In genomic region chr14:64724578-64724930, GRCh38 we compare ENCODE assay signal across 12 cellular contexts. TPM values are rescaled to one million over a fixed set of nuclear protein-coding genes. Genes with fewer than 3 reads are reported as not detected.
DNase-seq lines count a peak whose midpoint lies in the region; ATAC-seq and TF ChIP-seq lines count a peak whose summit lies in the region.
"Had no signal": no experiment of that assay in that cellular context is flagged by ENCODE, and none has a peak within 500 bp of the region (broad histone marks: within the 10 kb centered on the region; RNA-seq: fewer than 3 reads in every experiment).

No MANE protein-coding gene starts in this region.

- no peak overlapping the region for H3K4me3 ChIP-seq in lower lobe of right lung
- H3K4me3 ChIP-seq in suprapubic skin, result no peak overlapping the region
- H3K4me3 ChIP-seq: adrenal gland had no signal

- DNase-seq in activated T-cell treated with anti-CD3 and anti-CD28 coated beads, Interleukin-2, amount 50 U/mL, for 72 hours, result no peak
- no peak for DNase-seq in activated T-cell treated with anti-CD3 and anti-CD28 coated beads, Interleukin-2, amount 50 U/mL, for 1 hour
- DNase-seq in lower lobe of right lung (no peak), suprapubic skin (ENCODE audit: low spot score in 2 of 2) (no peak), iPS-NIHi7 (ENCODE audit: extremely low spot score) (no peak)
- no peak for DNase-seq in NK-92 treated with Interleukin-12 subunit alpha and Interleukin-12 subunit beta, amount 100 ng/mL, for 24 hours (lab: John Stamatoyannopoulos, UW)
- DNase-seq: adrenal gland, H7, Karpas-422, SIG-M5 had no signal

- no peaks in the 10 kb centered on the region for H3K36me3 Mint-ChIP-seq in activated T-cell treated with anti-CD3 and anti-CD28 coated beads, Interleukin-2, amount 50 U/mL, for 72 hours (ENCODE audit: insufficient read depth in 2 of 2)
- H3K36me3 Mint-ChIP-seq in activated T-helper 17 cell treated with anti-CD3 and anti-CD28 coated beads, Interleukin-2, amount 50 U/mL, for 72 hours (ENCODE audit: low read depth), result no peaks in the 10 kb centered on the region

- H3K4me1 ChIP-seq in lower lobe of right lung (peaks cover 47% of the 10 kb centered on the region), suprapubic skin (peaks cover 77% of the 10 kb centered on the region)
- H3K4me1 ChIP-seq: adrenal gland had no signal

- H3K36me3 ChIP-seq in lower lobe of right lung, result peaks cover 21% of the 10 kb centered on the region
- peaks cover 24% of the 10 kb centered on the region for H3K36me3 ChIP-seq in suprapubic skin

- TF ChIP-seq EP300 in suprapubic skin (IDR thresholded peaks at IDR 0.05), result no peak

- peak overlapping the region in 1 of 2 donors; percentile 16 for H3K4me3 Mint-ChIP-seq in activated T-cell treated with anti-CD3 and anti-CD28 coated beads, Interleukin-2, amount 50 U/mL, for 72 hours
- peak overlapping the region; percentile 36 for H3K4me3 Mint-ChIP-seq in activated T-helper 17 cell treated with anti-CD3 and anti-CD28 coated beads, Interleukin-2, amount 50 U/mL, for 72 hours

- peak overlapping the region; percentile 49 for H3K27ac Mint-ChIP-seq in activated T-cell treated with anti-CD3 and anti-CD28 coated beads, Interleukin-2, amount 50 U/mL, for 72 hours
- H3K27ac Mint-ChIP-seq in activated T-helper 17 cell treated with anti-CD3 and anti-CD28 coated beads, Interleukin-2, amount 50 U/mL, for 72 hours, result peak overlapping the region; percentile 25

- no peak for TF ChIP-seq POLR2A in suprapubic skin (IDR thresholded peaks at IDR 0.05)

- no peak for ATAC-seq in activated T-cell treated with anti-CD3 and anti-CD28 coated beads, Interleukin-2, amount 50 U/mL, for 72 hours (replicated peaks in 1 of 2)
- ATAC-seq in activated T-helper 17 cell treated with anti-CD3 and anti-CD28 coated beads, Interleukin-2, amount 50 U/mL, for 72 hours (replicated peaks), result no peak
- no peak for ATAC-seq in lower lobe of right lung
- ATAC-seq in HG03342 (IDR thresholded peaks at IDR 0.05; ENCODE audit: unreplicated experiment), result no peak

- H3K27me3 ChIP-seq in lower lobe of right lung (ENCODE audit: low read depth), result no peaks in the 10 kb centered on the region
- no peaks in the 10 kb centered on the region for H3K27me3 ChIP-seq in suprapubic skin
- H3K27me3 ChIP-seq: adrenal gland had no signal

- H3K4me1 Mint-ChIP-seq in activated T-cell treated with anti-CD3 and anti-CD28 coated beads, Interleukin-2, amount 50 U/mL, for 72 hours (ENCODE audit: low read depth), result peaks cover 37% of the 10 kb centered on the region
- H3K4me1 Mint-ChIP-seq in activated T-helper 17 cell treated with anti-CD3 and anti-CD28 coated beads, Interleukin-2, amount 50 U/mL, for 72 hours, result peaks cover 49% of the 10 kb centered on the region

- WGBS in suprapubic skin, result 85% methylated on average over 1 of the region's 1 CpG

- H3K27ac ChIP-seq in lower lobe of right lung, result peak overlapping the region; percentile 41
- peak overlapping the region; percentile 56 for H3K27ac ChIP-seq in suprapubic skin

- TF ChIP-seq CTCF in lower lobe of right lung (IDR thresholded peaks at IDR 0.05), result no peak
- no peak for TF ChIP-seq CTCF in suprapubic skin (IDR thresholded peaks at IDR 0.05)

- no peaks in the 10 kb centered on the region for H3K27me3 Mint-ChIP-seq in activated T-cell treated with anti-CD3 and anti-CD28 coated beads, Interleukin-2, amount 50 U/mL, for 72 hours (ENCODE audit: low read depth)
- H3K27me3 Mint-ChIP-seq in activated T-helper 17 cell treated with anti-CD3 and anti-CD28 coated beads, Interleukin-2, amount 50 U/mL, for 72 hours, result no peaks in the 10 kb centered on the region

- H3K9me3 ChIP-seq in lower lobe of right lung (no peaks in the 10 kb centered on the region), suprapubic skin (no peaks in the 10 kb centered on the region)
- H3K9me3 ChIP-seq: adrenal gland had no signal

- intact Hi-C loops in lower lobe of right lung (cut with DNase I), result no loop called here

- H3K9me3 Mint-ChIP-seq in activated T-cell treated with anti-CD3 and anti-CD28 coated beads, Interleukin-2, amount 50 U/mL, for 72 hours, result no peaks in the 10 kb centered on the region
- no peaks in the 10 kb centered on the region for H3K9me3 Mint-ChIP-seq in activated T-helper 17 cell treated with anti-CD3 and anti-CD28 coated beads, Interleukin-2, amount 50 U/mL, for 72 hours

RNA-seq across cellular contexts. Expression of gene PLEKHG3, which starts 20.3 kb away (rescaled TPM):
- 1 to 10 TPM; 2.4 to 8.8 TPM for total RNA-seq in activated T-cell treated with anti-CD3 and anti-CD28 coated beads, Interleukin-2, amount 50 U/mL, for 72 hours
- 10 to 100 TPM; 17.2 to 19.2 TPM for total RNA-seq in activated T-helper 17 cell treated with anti-CD3 and anti-CD28 coated beads, Interleukin-2, amount 50 U/mL, for 72 hours
- total RNA-seq in lower lobe of right lung, result 33.1 TPM
- 100 to 1,000 TPM in 1 of 4 donors, 10 to 100 TPM in 3; 60.4 to 140 (median 96.5) TPM for total RNA-seq in suprapubic skin
